ENCODE assay signal across 26 cellular contexts in the genomic region with DNA sequence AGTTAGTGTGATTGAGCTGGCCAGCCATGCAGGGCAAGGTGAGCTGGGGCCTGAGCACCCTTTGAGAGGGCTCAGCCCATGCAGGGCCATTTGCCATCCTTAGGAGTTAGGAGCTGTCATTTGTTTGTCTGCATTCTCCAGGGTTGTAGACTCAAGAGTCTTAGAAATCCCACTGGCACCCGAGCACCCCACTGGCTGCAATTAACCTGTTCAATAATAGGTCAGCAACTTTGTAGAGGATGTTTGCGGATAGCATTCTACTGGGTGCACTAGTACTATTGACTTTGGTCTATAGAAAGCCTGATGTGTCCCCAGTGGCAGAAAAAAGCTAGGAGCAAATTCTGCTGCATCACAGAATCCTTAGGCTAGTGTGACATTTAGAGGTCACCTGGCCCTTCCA.
"Had no signal": no experiment of that assay in that cellular context is flagged by ENCODE, and none has a peak within 500 bp of the region (broad histone marks: within the 10 kb centered on the region; RNA-seq: fewer than 3 reads in every experiment).

No MANE protein-coding gene starts in this region.

- DNase-seq: activated B cell treated with CpG ODN at 0.5 μM for 24 hours; activated CD4-positive, alpha-beta memory T cell treated with anti-CD3 and anti-CD28 coated beads for 36 hours; activated CD4-positive, alpha-beta T cell treated with anti-CD3 and anti-CD28 coated beads for 4 hours; activated CD4-positive, alpha-beta T cell treated with anti-CD3 and anti-CD28 coated beads, Interleukin-2, amount 10 ng/mL, durations not matched to agents 24 days and 14 days; activated CD4-positive, alpha-beta T cell treated with anti-CD3 and anti-CD28 coated beads, Interleukin-2, amount 50 U/mL, for 1 hour; activated CD4-positive, alpha-beta T cell treated with anti-CD3 and anti-CD28 coated beads, Interleukin-2, amount 50 U/mL, for 4 hours; activated CD4-positive, CD25-positive, alpha-beta regulatory T cell treated with anti-CD3 and anti-CD28 coated beads, Interleukin-2, amount 50 U/mL, for 72 hours; activated CD8-positive, alpha-beta memory T cell treated with anti-CD3 and anti-CD28 coated beads, Interleukin-2, amount 50 U/mL, for 4 hours; activated CD8-positive, alpha-beta T cell treated with anti-CD3 and anti-CD28 coated beads for 36 hours; activated effector memory CD4-positive, alpha-beta T cell treated with anti-CD3 and anti-CD28 coated beads, Interleukin-2, amount 50 U/mL, for 16 hours; activated naive CD4-positive, alpha-beta T cell treated with anti-CD3 and anti-CD28 coated beads, Interleukin-2, amount 10 ng/mL, durations not matched to agents 7 days and 5 days; activated naive CD4-positive, alpha-beta T cell treated with Interleukin-2 at 50 U/mL for 16 hours; activated naive CD8-positive, alpha-beta T cell treated with anti-CD3 and anti-CD28 coated beads, Interleukin-2, amount 10 ng/mL, durations not matched to agents 7 days and 5 days; activated naive CD8-positive, alpha-beta T cell treated with anti-CD3 and anti-CD28 coated beads, Interleukin-2, amount 50 U/mL, for 24 hours; activated T-cell treated with anti-CD3 and anti-CD28 coated beads for 4 hours; activated T-cell treated with anti-CD3 and anti-CD28 coated beads, Interleukin-2, amount 50 U/mL, for 1 hour; activated T-cell treated with anti-CD3 and anti-CD28 coated beads, Interleukin-2, amount 50 U/mL, for 4 hours; activated T-cell treated with anti-CD3 and anti-CD28 coated beads, Interleukin-2, amount 50 U/mL, for 72 hours; amygdala; anterior cingulate cortex; T-helper 2 cell; T-helper 9 cell had no signal

- H3K4me3 ChIP-seq: ascending aorta, cardiac muscle cell had no signal

- ATAC-seq: activated CD8-positive, alpha-beta T cell treated with anti-CD3 and anti-CD28 coated beads for 36 hours; activated naive CD8-positive, alpha-beta T cell treated with anti-CD3 and anti-CD28 coated beads, Interleukin-2, amount 50 U/mL, for 24 hours; activated T-cell treated with anti-CD3 and anti-CD28 coated beads, Interleukin-2, amount 50 U/mL, for 4 hours; activated T-cell treated with anti-CD3 and anti-CD28 coated beads, Interleukin-2, amount 50 U/mL, for 72 hours; activated T-helper 17 cell treated with anti-CD3 and anti-CD28 coated beads, Interleukin-2, amount 50 U/mL, for 72 hours had no signal

- H3K27ac ChIP-seq: ascending aorta, cardiac muscle cell, VCaP had no signal

- H3K27me3 ChIP-seq: ascending aorta had no signal

- H3K4me1 ChIP-seq: ascending aorta had no signal

- H3K36me3 ChIP-seq: ascending aorta, cardiac muscle cell had no signal
